Comparison of ENCODE assay signal across 20 cellular contexts in genomic region chr4:161540265-161540664, GRCh38.
"Had no signal": no experiment of that assay in that cellular context is flagged by ENCODE, and none has a peak within 500 bp of the region (broad histone marks: within the 10 kb centered on the region; RNA-seq: fewer than 3 reads in every experiment).

No MANE protein-coding gene starts in this region.

- H3K9me3 ChIP-seq: ascending aorta had no signal

- H3K4me1 ChIP-seq: ascending aorta had no signal

- H3K36me3 ChIP-seq: ascending aorta had no signal

- ATAC-seq: activated naive CD4-positive, alpha-beta T cell treated with anti-CD3 and anti-CD28 coated beads, Interleukin-2, amount 50 U/mL, for 72 hours; activated naive CD8-positive, alpha-beta T cell treated with anti-CD3 and anti-CD28 coated beads, Interleukin-2, amount 50 U/mL, for 24 hours; activated T-cell treated with anti-CD3 and anti-CD28 coated beads, Interleukin-2, amount 50 U/mL, for 4 hours had no signal

- DNase-seq: activated CD4-positive, alpha-beta memory T cell treated with anti-CD3 and anti-CD28 coated beads for 36 hours; activated CD4-positive, alpha-beta T cell treated with anti-CD3 and anti-CD28 coated beads, Interleukin-2, amount 10 ng/mL, durations not matched to agents 7 days and 5 days; activated CD4-positive, CD25-positive, alpha-beta regulatory T cell; activated CD8-positive, alpha-beta memory T cell treated with anti-CD3 and anti-CD28 coated beads for 24 hours; activated effector memory CD4-positive, alpha-beta T cell treated with anti-CD3 and anti-CD28 coated beads, Interleukin-2, amount 50 U/mL, for 16 hours; activated naive CD4-positive, alpha-beta T cell treated with Interleukin-2 at 50 U/mL for 16 hours; activated naive CD8-positive, alpha-beta T cell treated with anti-CD3 and anti-CD28 coated beads, Interleukin-2, amount 50 U/mL, for 24 hours; activated T-cell treated with anti-CD3 and anti-CD28 coated beads, Interleukin-2, amount 50 U/mL, for 4 hours; amniotic stem cell; NCI-H1105 treated with DMSO at 0.1 percent for 48 hours; NCI-H1436 treated with DMSO at 0.1 percent for 48 hours; NCI-H187; NCI-H2081; NCI-H446; NCI-H524; SIG-M5; T-helper 1 cell had no signal

- H3K27me3 ChIP-seq: ascending aorta had no signal

- H3K27ac ChIP-seq: ascending aorta, VCaP had no signal

- H3K4me3 ChIP-seq: ascending aorta had no signal
